9 cellular contexts compared by ENCODE assay signal in genomic region chr3:11774296-11774877, GRCh38.
DNase-seq lines count a peak whose midpoint lies in the region; ATAC-seq and TF ChIP-seq lines count a peak whose summit lies in the region.
"Had no signal": no experiment of that assay in that cellular context is flagged by ENCODE, and none has a peak within 500 bp of the region (broad histone marks: within the 10 kb centered on the region; RNA-seq: fewer than 3 reads in every experiment).

No MANE protein-coding gene starts in this region.

- peak; percentile 55 for DNase-seq in EH (ENCODE audit: low read depth)
- peak; percentile 33 for DNase-seq in NCI-H2029 treated with DMSO at 0.1 percent for 48 hours (lab: John Stamatoyannopoulos, UW)
- DNase-seq in choroid plexus epithelial cell (ENCODE audit: low read depth), result peak; percentile 73
- DNase-seq in lung (ENCODE audit: low spot score), result peak; percentile 37
- DNase-seq in stimulated activated CD4-positive, alpha-beta T cell treated with anti-CD3 and anti-CD28 coated beads, Interleukin-2, amount 100 ng/mL, for 48 hours, result no peak

- 49 to 67% methylated on average over 2 of the region's 2 CpGs for WGBS in lung, 2 donors

- H3K27me3 ChIP-seq in lung (ENCODE audit: control insufficient read depth, insufficient read depth), result no peaks in the 10 kb centered on the region

- ATAC-seq in lung (ENCODE audit: insufficient read depth, low FRiP score) (peak; percentile 20), GM19023 (IDR thresholded peaks at IDR 0.05; ENCODE audit: unreplicated experiment) (no peak), HG02571 (IDR thresholded peaks at IDR 0.05; ENCODE audit: unreplicated experiment) (no peak), GM21723 (IDR thresholded peaks at IDR 0.05; ENCODE audit: unreplicated experiment) (no peak)

- no peak overlapping the region for H3K4me3 ChIP-seq in choroid plexus epithelial cell (ENCODE audit: low read depth, low read length)
- no peak overlapping the region for H3K4me3 ChIP-seq in lung

- peaks cover 2 to 3% of the 10 kb centered on the region in 2 donors for H3K36me3 ChIP-seq in lung (ENCODE audit: control insufficient read depth in 2 of 2, insufficient read depth in 2 of 2, low read length in 2 of 2)

- peaks cover 0 to 4% of the 10 kb centered on the region in 2 donors for H3K4me1 ChIP-seq in lung (ENCODE audit: control insufficient read depth in 2 of 2, insufficient read depth in 2 of 2, low read length in 2 of 2)

- peaks cover 0 to 1% of the 10 kb centered on the region in 2 donors for H3K9me3 ChIP-seq in lung (ENCODE audit: control insufficient read depth in 2 of 2, insufficient read depth in 1 of 2, low read length in 1 of 2)

- TF ChIP-seq CTCF in choroid plexus epithelial cell (conservative IDR thresholded peaks at IDR 0.05; ENCODE audit: low read depth, low read length) (peak; percentile 75), lung (IDR thresholded peaks at IDR 0.05; ENCODE audit: control extremely low read depth, extremely low read depth) (peak; percentile 6)

- H3K27ac ChIP-seq in lung (ENCODE audit: low read depth in 1 of 2, low read length in 1 of 2), result no peak overlapping the region
- H3K27ac ChIP-seq: KMS-11 had no signal

Comparison
In these comparisons a context has a peak if more than half of its experiments do, and no peak if none do; other contexts are left out.
1. DNase-seq: peak in EH (single experiment), NCI-H2029 treated with DMSO at 0.1 percent for 48 hours (single experiment), choroid plexus epithelial cell (single experiment) and lung (single experiment); none in stimulated activated CD4-positive, alpha-beta T cell treated with anti-CD3 and anti-CD28 coated beads, Interleukin-2, amount 100 ng/mL, for 48 hours (0 of 2).